In genomic region chr1:223029985-223030769, GRCh38 we compare ENCODE assay signal across 2 cellular contexts.
TF ChIP-seq lines count a peak whose summit lies in the region.

No MANE protein-coding gene starts in this region.

TF ChIP-seq in SK-N-SH, 30 proteins besides CTCF, POLR2A, EP300 and RAD21:
- TF ChIP-seq REST (IDR thresholded peaks at IDR 0.05; ENCODE audit: low read depth, low read length) (no peak), GATA2 (CRISPR knock-in tag; IDR thresholded peaks at IDR 0.05) (peak; percentile 41)

TF ChIP-seq in SK-N-SH treated with all-trans-retinoic acid at 6 μM for 48 hours, 23 proteins besides CTCF, POLR2A, EP300 and RAD21 (continued from another document):
- TF ChIP-seq PATZ1 (CRISPR knock-in tag; IDR thresholded peaks at IDR 0.05; ENCODE audit: borderline replicate concordance): no peak
